In the genomic region with DNA sequence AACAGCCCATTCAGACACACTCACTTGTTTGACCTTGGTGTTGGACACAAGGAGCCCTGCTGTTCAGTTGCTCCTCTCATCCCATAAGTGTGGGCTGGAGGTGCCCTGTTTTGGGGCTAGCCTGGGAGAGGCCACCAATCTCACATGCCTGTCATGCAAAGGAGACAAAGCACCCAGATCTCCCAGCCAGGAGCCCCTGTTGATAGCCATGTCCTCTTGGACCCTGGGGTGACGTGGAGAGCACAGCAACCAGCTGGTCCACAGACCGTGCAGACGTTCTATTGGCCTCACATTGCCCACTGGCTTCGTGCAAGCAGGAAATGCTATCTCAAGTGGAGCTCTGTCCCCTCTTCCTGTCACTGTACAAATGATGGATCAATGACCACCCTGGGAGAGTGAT, we compare ENCODE assay signal across 19 cellular contexts.
A peak's percentile ranks its signal among the peaks of the same experiment; 100 is the strongest.
DNase-seq lines count a peak whose midpoint lies in the region; ATAC-seq, FAIRE-seq and TF ChIP-seq lines count a peak whose summit lies in the region.
"Had no signal": no experiment of that assay in that cellular context is flagged by ENCODE, and none has a peak within 500 bp of the region (broad histone marks: within the 10 kb centered on the region; RNA-seq: fewer than 3 reads in every experiment).

No MANE protein-coding gene starts in this region.

- H4K5ac ChIP-seq in IMR-90 (ENCODE audit: low read depth, low read length) = no peak overlapping the region

- H3K27me3 ChIP-seq in IMR-90 (ENCODE audit: control insufficient read depth, insufficient read depth, low read length) = no peaks in the 10 kb centered on the region
- H3K27me3 ChIP-seq in neuronal stem cell (ENCODE audit: control insufficient read depth in 3 of 3, insufficient read depth in 3 of 3, low read depth in 1 of 3, low read length in 3 of 3) = peaks cover 0 to 10% (median 0%) of the 10 kb centered on the region in 3 experiments
- H3K27me3 ChIP-seq: BLaER1 treated with 17β-estradiol and CSF1 and Interleukin-3, amounts not matched to agents 10 nM and 100 nM had no signal

- H2BK12ac ChIP-seq in neuronal stem cell (ENCODE audit: low read length) = no peak overlapping the region

- DNase-seq in IMR-90 = no peak
- no peak for DNase-seq in neuronal stem cell (ENCODE audit: low spot score)
- no peak for DNase-seq in urothelium cell line (ENCODE audit: low spot score)
- no peak for DNase-seq in NCI-H1092 (lab: John Stamatoyannopoulos, UW)
- DNase-seq: AML-193; Caco-2; Calu3; CD4-positive, alpha-beta T cell; CD8-positive, alpha-beta T cell; DMS79 treated with DMSO at 0.1 percent for 48 hours; GF-D8 had no signal

- H3K23ac ChIP-seq in IMR-90 (ENCODE audit: low read depth, low read length) (no peak overlapping the region), neuronal stem cell (ENCODE audit: low read depth, low read length, poor library complexity) (peak overlapping the region; percentile 5)

- dilution Hi-C loops in IMR-90 (cut with HindIII; ENCODE audit: low sequenced_read_pairs, unreplicated experiment) = no loop called here

- 0 out of 2 replicates have a peak, but pooled peaks cover 8% of the 10 kb centered on the region for H3K9me1 ChIP-seq in IMR-90 (ENCODE audit: insufficient read depth, low read length)

- peak; percentile 72 for FAIRE-seq in urothelium cell line (lab: Jason Lieb, UNC)
- FAIRE-seq: A549, D721Med, G401.6, GM12891 had no signal

- H3K4ac ChIP-seq in IMR-90 (ENCODE audit: low read depth, low read length) (no peak overlapping the region; the same call in 1 of the 2 replicates), neuronal stem cell (ENCODE audit: low read length) (no peak overlapping the region)

- no CpG with 5 or more reads among the region's 4 CpGs for WGBS in IMR-90 (ENCODE audit: extremely low coverage in 2 of 2, insufficient read length in 1 of 2), 2 experiments
- no CpG with 5 or more reads among the region's 4 CpGs for WGBS in neuronal stem cell (ENCODE audit: extremely low coverage in 2 of 2, insufficient read length in 2 of 2, insufficient replicate concordance in 1 of 2), 2 donors

- H2AK5ac ChIP-seq in IMR-90 (ENCODE audit: low read depth, low read length) = no peak overlapping the region
- H2AK5ac ChIP-seq in neuronal stem cell (ENCODE audit: low read depth, low read length) = peak overlapping the region; percentile 12

- no peak for TF ChIP-seq RAD21 in IMR-90 (IDR thresholded peaks at IDR 0.05; ENCODE audit: low read length)

- H2BK5ac ChIP-seq in IMR-90 (ENCODE audit: low read depth, low read length, poor library complexity, severe bottlenecking) (no peak overlapping the region), neuronal stem cell (ENCODE audit: low read length) (no peak overlapping the region)

- peak overlapping the region; percentile 21 for H2AFZ ChIP-seq in IMR-90 (replicated peaks; ENCODE audit: low read length, poor library complexity)
- H2AFZ ChIP-seq in neuronal stem cell (ENCODE audit: low read length) = no peak overlapping the region

- no peak overlapping the region for H2AK9ac ChIP-seq in IMR-90 (replicated peaks; ENCODE audit: low read depth, low read length, poor library complexity)

- H3K18ac ChIP-seq in IMR-90 (ENCODE audit: low read depth, low read length) = no peak overlapping the region
- peak overlapping the region; percentile 20 for H3K18ac ChIP-seq in neuronal stem cell (ENCODE audit: low read length)

- H3K14ac ChIP-seq in IMR-90 (replicated peaks; ENCODE audit: low read depth, low read length) = peak overlapping the region; percentile 20; the same call in 1 of the 2 replicates
- no peak overlapping the region for H3K14ac ChIP-seq in neuronal stem cell (ENCODE audit: low read length)

- intact Hi-C loops in IMR-90 (cut with micrococcal nuclease) = no loop called here

- H3K4me3 ChIP-seq in IMR-90 (ENCODE audit: insufficient read depth, low read depth, low read length) (no peak overlapping the region), neuronal stem cell (ENCODE audit: low read length in 2 of 2) (no peak overlapping the region)
- H3K4me3 ChIP-seq: A549; BLaER1 treated with 17β-estradiol and CSF1 and Interleukin-3, amounts not matched to agents 10 nM and 100 nM had no signal

- H3K4me2 ChIP-seq in IMR-90 (ENCODE audit: low read depth, low read length) = no peak overlapping the region
- no peak overlapping the region for H3K4me2 ChIP-seq in neuronal stem cell (ENCODE audit: insufficient read depth, low read length, poor library complexity, severe bottlenecking)
- H3K4me2 ChIP-seq: A549; BLaER1 treated with 17β-estradiol and CSF1 and Interleukin-3, amounts not matched to agents 10 nM and 100 nM had no signal

- H3K9ac ChIP-seq in IMR-90 (ENCODE audit: low read depth, low read length) (no peak overlapping the region), neuronal stem cell (ENCODE audit: low read depth, low read length, poor library complexity) (no peak overlapping the region)
- H3K9ac ChIP-seq: BLaER1 treated with 17β-estradiol and CSF1 and Interleukin-3, amounts not matched to agents 10 nM and 100 nM had no signal

- ATAC-seq in IMR-90 (ENCODE audit: low read depth) (no peak), GM18519 (IDR thresholded peaks at IDR 0.05; ENCODE audit: low FRiP score, unreplicated experiment) (no peak)
- ATAC-seq: A549; CD8-positive, alpha-beta T cell had no signal

- BruUV-seq in IMR-90 (replicated peaks; lab: Mats Ljungman, UMichigan) = no TSS peak

- no peak overlapping the region for H4K91ac ChIP-seq in IMR-90 (ENCODE audit: insufficient read depth, low read depth, low read length)
- H4K91ac ChIP-seq in neuronal stem cell (ENCODE audit: low read depth, low read length, poor library complexity) = no peak overlapping the region

- H3K79me1 ChIP-seq in IMR-90 (ENCODE audit: low read depth in 1 of 2, low read length in 2 of 2) (no peaks in the 10 kb centered on the region), neuronal stem cell (ENCODE audit: low read depth, low read length) (no peaks in the 10 kb centered on the region)

- no peak for TF ChIP-seq CTCF in IMR-90 (conservative IDR thresholded peaks at IDR 0.05; ENCODE audit: low read depth, low read length)

- H2BK120ac ChIP-seq in IMR-90 (ENCODE audit: low read depth, low read length) (no peak overlapping the region), neuronal stem cell (ENCODE audit: low read depth, low read length) (no peak overlapping the region)

- H3K36me3 ChIP-seq in IMR-90 (ENCODE audit: control insufficient read depth, insufficient read depth, low read length) (no peaks in the 10 kb centered on the region), neuronal stem cell (replicated peaks in 1 of 2; ENCODE audit: control insufficient read depth in 2 of 2, insufficient read depth in 2 of 2, low read length in 2 of 2) (no peaks in the 10 kb centered on the region)
- H3K36me3 ChIP-seq: BLaER1 treated with 17β-estradiol and CSF1 and Interleukin-3, amounts not matched to agents 10 nM and 100 nM had no signal

- POLR2A ChIA-PET in IMR-90 (lab: Charles Lee; ENCODE audit: unreplicated experiment) = no interaction called here

- peaks cover 2% of the 10 kb centered on the region for H3K4me1 ChIP-seq in IMR-90 (ENCODE audit: control insufficient read depth, insufficient read depth, low read length)
- peaks cover 0 to 9% of the 10 kb centered on the region in 2 donors for H3K4me1 ChIP-seq in neuronal stem cell (ENCODE audit: control insufficient read depth in 2 of 2, insufficient read depth in 1 of 2, low read depth in 1 of 2, low read length in 2 of 2)
- H3K4me1 ChIP-seq: A549; BLaER1 treated with 17β-estradiol and CSF1 and Interleukin-3, amounts not matched to agents 10 nM and 100 nM; Caco-2 had no signal

- no peak overlapping the region for H3K56ac ChIP-seq in IMR-90 (ENCODE audit: extremely low read depth, insufficient read depth, low read length)

- CTCF ChIA-PET in IMR-90 (lab: Yijun Ruan, JAX) = no interaction called here

- no peak overlapping the region for H2BK20ac ChIP-seq in IMR-90 (ENCODE audit: low read depth, low read length)

- H2BK15ac ChIP-seq in IMR-90 (ENCODE audit: low read depth, low read length) (no peak overlapping the region), neuronal stem cell (ENCODE audit: low read length) (peak overlapping the region; percentile 9)

- H4K8ac ChIP-seq in IMR-90 (ENCODE audit: low read depth in 2 of 2, low read length in 2 of 2) (no peak overlapping the region), neuronal stem cell (ENCODE audit: low read depth, low read length) (no peak overlapping the region)

- no peak for TF ChIP-seq POLR2A in IMR-90 (IDR thresholded peaks at IDR 0.05; ENCODE audit: low read depth, low read length)

- H4K20me1 ChIP-seq in IMR-90 (ENCODE audit: insufficient read depth, low read length) = no peaks in the 10 kb centered on the region
- H4K20me1 ChIP-seq: BLaER1 treated with 17β-estradiol and CSF1 and Interleukin-3, amounts not matched to agents 10 nM and 100 nM had no signal

- H3K27ac ChIP-seq in IMR-90 (ENCODE audit: insufficient read depth, low read length) (no peak overlapping the region), neuronal stem cell (replicated peaks; ENCODE audit: low read length) (no peak overlapping the region)
- H3K27ac ChIP-seq: 22Rv1; A549; BLaER1 treated with 17β-estradiol and CSF1 and Interleukin-3, amounts not matched to agents 10 nM and 100 nM; C4-2B had no signal

- 0 out of 2 replicates have a peak, but pooled peaks cover 3% of the 10 kb centered on the region for H3K9me3 ChIP-seq in IMR-90 (ENCODE audit: control insufficient read depth, insufficient read depth, low read length)
- H3K9me3 ChIP-seq in neuronal stem cell (replicated peaks in 1 of 2; ENCODE audit: control insufficient read depth in 2 of 2, insufficient read depth in 1 of 2, low read depth in 1 of 2, low read length in 2 of 2) = peaks cover 0 to 2% of the 10 kb centered on the region in 2 donors
- H3K9me3 ChIP-seq: A549, Caco-2 had no signal

- in situ Hi-C loops in IMR-90 (cut with MboI; ENCODE audit: low sequenced_read_pairs) = no loop called here

TF ChIP-seq in IMR-90, 13 proteins besides CTCF, POLR2A, EP300 and RAD21 (continues in another document):
- TF ChIP-seq RCOR1 (IDR thresholded peaks at IDR 0.05; ENCODE audit: insufficient replicate concordance, low read length) = no peak
- no peak for TF ChIP-seq NFE2L2 (IDR thresholded peaks at IDR 0.05; ENCODE audit: low read depth, low read length)
- TF ChIP-seq MAZ (IDR thresholded peaks at IDR 0.05; ENCODE audit: borderline replicate concordance, low read depth, low read length) = no peak
- no peak for TF ChIP-seq MXI1 (IDR thresholded peaks at IDR 0.05; ENCODE audit: borderline replicate concordance, low read depth, low read length)
- TF ChIP-seq, protein P1, sequence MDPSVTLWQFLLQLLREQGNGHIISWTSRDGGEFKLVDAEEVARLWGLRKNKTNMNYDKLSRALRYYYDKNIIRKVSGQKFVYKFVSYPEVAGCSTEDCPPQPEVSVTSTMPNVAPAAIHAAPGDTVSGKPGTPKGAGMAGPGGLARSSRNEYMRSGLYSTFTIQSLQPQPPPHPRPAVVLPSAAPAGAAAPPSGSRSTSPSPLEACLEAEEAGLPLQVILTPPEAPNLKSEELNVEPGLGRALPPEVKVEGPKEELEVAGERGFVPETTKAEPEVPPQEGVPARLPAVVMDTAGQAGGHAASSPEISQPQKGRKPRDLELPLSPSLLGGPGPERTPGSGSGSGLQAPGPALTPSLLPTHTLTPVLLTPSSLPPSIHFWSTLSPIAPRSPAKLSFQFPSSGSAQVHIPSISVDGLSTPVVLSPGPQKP (IDR thresholded peaks at IDR 0.05; ENCODE audit: borderline replicate concordance, low read depth, low read length) = no peak
- no peak for TF ChIP-seq BHLHE40 (IDR thresholded peaks at IDR 0.05; ENCODE audit: low read depth, low read length)
